ENCODE assay signal across 17 cellular contexts in the genomic region with DNA sequence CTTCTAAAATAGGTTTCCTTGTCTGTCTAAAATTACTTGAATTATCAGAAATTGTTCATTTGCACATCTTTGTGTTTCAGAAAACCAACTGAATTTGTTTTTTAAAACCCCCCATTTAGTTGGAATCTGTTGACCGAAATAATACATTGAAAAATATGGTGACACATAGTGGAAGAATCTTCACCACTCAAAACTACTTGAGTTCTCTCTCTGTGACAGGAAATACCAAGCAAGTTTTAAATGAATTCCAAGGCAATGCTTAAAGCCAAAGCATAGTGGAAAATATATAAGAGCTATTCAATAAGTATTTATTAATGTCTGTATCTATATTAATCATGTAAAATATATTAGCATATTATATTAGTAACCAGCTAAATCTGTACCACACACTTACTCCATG.
DNase-seq lines count a peak whose midpoint lies in the region; FAIRE-seq and TF ChIP-seq lines count a peak whose summit lies in the region.
"Had no signal": no experiment of that assay in that cellular context is flagged by ENCODE, and none has a peak within 500 bp of the region (broad histone marks: within the 10 kb centered on the region; RNA-seq: fewer than 3 reads in every experiment).

No MANE protein-coding gene starts in this region.

- H3K4me3 ChIP-seq in astrocyte (ENCODE audit: insufficient read depth, low read depth, low read length) (no peak overlapping the region), tibial artery (no peak overlapping the region)
- H3K4me3 ChIP-seq: Peyer's patch had no signal

- intact Hi-C loops in tibial artery (cut with DNase I; ENCODE audit: low total_unique reads): no loop called here

- H3K36me3 Mint-ChIP-seq in astrocyte (ENCODE audit: low read depth, unreplicated experiment): no peaks in the 10 kb centered on the region

- H3K36me3 ChIP-seq in astrocyte (ENCODE audit: insufficient read depth, low read length): no peaks in the 10 kb centered on the region
- no peaks in the 10 kb centered on the region for H3K36me3 ChIP-seq in tibial artery
- H3K36me3 ChIP-seq: Peyer's patch had no signal

- no peak overlapping the region for H2AFZ ChIP-seq in astrocyte (ENCODE audit: low read depth, low read length)

- H3K9ac ChIP-seq in astrocyte (ENCODE audit: low read length): peak overlapping the region; percentile 14

- TF ChIP-seq CTCF in astrocyte (IDR thresholded peaks at IDR 0.05; ENCODE audit: insufficient read depth, low read depth, low read length) (no peak), tibial artery (IDR thresholded peaks at IDR 0.05) (no peak)

- no peaks in the 10 kb centered on the region for H3K27me3 Mint-ChIP-seq in astrocyte (ENCODE audit: low read depth, unreplicated experiment)
- H3K27me3 Mint-ChIP-seq: stimulated activated naive CD8-positive, alpha-beta T cell treated with anti-CD3 and anti-CD28 coated beads, Interleukin-15, Interleukin-2, amounts not matched to agents 100 ng/mL and 50 ng/mL, for 24 hours had no signal

- H3K4me3 Mint-ChIP-seq in astrocyte (ENCODE audit: unreplicated experiment): no peak overlapping the region
- H3K4me3 Mint-ChIP-seq: neural crest cell; stimulated activated naive CD8-positive, alpha-beta T cell treated with anti-CD3 and anti-CD28 coated beads, Interleukin-15, Interleukin-2, amounts not matched to agents 100 ng/mL and 50 ng/mL, for 24 hours had no signal

- peak; percentile 72 for DNase-seq in HS-27A (ENCODE audit: low read depth)
- peak; percentile 73 for DNase-seq in astrocyte (ENCODE audit: low read depth)
- peak; percentile 24 for DNase-seq in foreskin melanocyte
- no peak for DNase-seq in tibial artery
- DNase-seq in activated CD4-positive, CD25-positive, alpha-beta regulatory T cell treated with anti-CD3 and anti-CD28 coated beads, Interleukin-2, amount 50 U/mL, for 72 hours: no peak
- no peak for DNase-seq in activated CD8-positive, alpha-beta memory T cell treated with anti-CD3 and anti-CD28 coated beads for 24 hours
- DNase-seq in NCI-H526 (lab: John Stamatoyannopoulos, UW): no peak
- DNase-seq: activated CD4-positive, alpha-beta T cell treated with anti-CD3 and anti-CD28 coated beads for 48 hours; COR-L47; effector memory CD4-positive, alpha-beta T cell; head of caudate nucleus; NCI-H1694 treated with DMSO at 0.1 percent for 48 hours; NCI-H526 treated with DMSO at 0.1 percent for 48 hours; Peyer's patch had no signal

- FAIRE-seq in astrocyte (lab: Jason Lieb, UNC): peak; percentile 98
- FAIRE-seq: H1 had no signal

- H3K27ac ChIP-seq in astrocyte (ENCODE audit: low read depth, low read length): peak overlapping the region; percentile 68
- H3K27ac ChIP-seq in tibial artery: peak overlapping the region; percentile 29 to 60
- H3K27ac ChIP-seq: Peyer's patch had no signal

- no peaks in the 10 kb centered on the region for H3K79me2 ChIP-seq in astrocyte (ENCODE audit: insufficient read depth, low read length)

- H3K27ac Mint-ChIP-seq in astrocyte (ENCODE audit: unreplicated experiment): peak overlapping the region; percentile 78
- H3K27ac Mint-ChIP-seq: stimulated activated naive CD8-positive, alpha-beta T cell treated with anti-CD3 and anti-CD28 coated beads, Interleukin-15, Interleukin-2, amounts not matched to agents 100 ng/mL and 50 ng/mL, for 24 hours had no signal

- H3K27me3 ChIP-seq in astrocyte (ENCODE audit: insufficient read depth, low read length) (no peaks in the 10 kb centered on the region), tibial artery (no peaks in the 10 kb centered on the region)
- H3K27me3 ChIP-seq: Peyer's patch had no signal

- H3K4me1 ChIP-seq in astrocyte (ENCODE audit: insufficient read depth, low read length): peaks cover 24% of the 10 kb centered on the region
- H3K4me1 ChIP-seq in tibial artery: peaks cover 0 to 69% (median 8%) of the 10 kb centered on the region in 4 donors
- H3K4me1 ChIP-seq: Peyer's patch had no signal

- H4K20me1 ChIP-seq in astrocyte (ENCODE audit: insufficient read depth, low read length): no peaks in the 10 kb centered on the region

- H3K4me2 ChIP-seq in astrocyte (ENCODE audit: low read length): peak overlapping the region; percentile 58

- H3K9me3 ChIP-seq in astrocyte (ENCODE audit: insufficient read depth, low read depth, low read length) (no peaks in the 10 kb centered on the region), tibial artery (no peaks in the 10 kb centered on the region)
- H3K9me3 ChIP-seq: Peyer's patch had no signal

- H3K4me1 Mint-ChIP-seq in astrocyte (ENCODE audit: low read depth, unreplicated experiment): peaks cover 40% of the 10 kb centered on the region

- H3K9me3 Mint-ChIP-seq in astrocyte (ENCODE audit: unreplicated experiment): peaks cover 3% of the 10 kb centered on the region
- H3K9me3 Mint-ChIP-seq: stimulated activated naive CD8-positive, alpha-beta T cell treated with anti-CD3 and anti-CD28 coated beads, Interleukin-15, Interleukin-2, amounts not matched to agents 100 ng/mL and 50 ng/mL, for 24 hours had no signal

Comparison
In these comparisons a context has a peak if more than half of its experiments do, and no peak if none do; other contexts are left out.
1. DNase-seq: peak in HS-27A (single experiment), astrocyte (single experiment) and foreskin melanocyte (single experiment); none in tibial artery (0 of 2), activated CD4-positive, CD25-positive, alpha-beta regulatory T cell treated with anti-CD3 and anti-CD28 coated beads, Interleukin-2, amount 50 U/mL, for 72 hours (single experiment), activated CD8-positive, alpha-beta memory T cell treated with anti-CD3 and anti-CD28 coated beads for 24 hours (single experiment) and NCI-H526 (0 of 2).